In genomic region chr12:50928392-50928791, GRCh38 we compare ENCODE assay signal across 10 cellular contexts. TPM values are rescaled to one million over a fixed set of nuclear protein-coding genes. Genes with fewer than 3 reads are reported as not detected.
DNase-seq lines count a peak whose midpoint lies in the region; ATAC-seq and TF ChIP-seq lines count a peak whose summit lies in the region.
"Had no signal": no experiment of that assay in that cellular context is flagged by ENCODE, and none has a peak within 500 bp of the region (broad histone marks: within the 10 kb centered on the region; RNA-seq: fewer than 3 reads in every experiment).

No MANE protein-coding gene starts in this region.

- H3K27me3 Mint-ChIP-seq in dendritic cell treated with granulocyte-macrophage colony-stimulating factor and Interleukin-4, amounts not matched to agents 40 ng/mL and 50 ng/mL, for 4 days: no peaks in the 10 kb centered on the region
- no peaks in the 10 kb centered on the region for H3K27me3 Mint-ChIP-seq in naive B cell

- H3K9me3 Mint-ChIP-seq in dendritic cell treated with granulocyte-macrophage colony-stimulating factor and Interleukin-4, amounts not matched to agents 40 ng/mL and 50 ng/mL, for 4 days: no peaks in the 10 kb centered on the region
- H3K9me3 Mint-ChIP-seq in naive B cell: no peaks in the 10 kb centered on the region

- intact Hi-C loops in dendritic cell treated with granulocyte-macrophage colony-stimulating factor and Interleukin-4, amounts not matched to agents 40 ng/mL and 50 ng/mL, for 4 days (cut with micrococcal nuclease): loop anchor here (5.0 kb wide), 4 partner anchors 79 to 161 kb away; partner anchors contain the start of gene SLC11A2
- intact Hi-C loops in upper lobe of right lung (cut with DNase I): no loop called here

- peaks cover 32% of the 10 kb centered on the region for H3K36me3 ChIP-seq in upper lobe of right lung

- ATAC-seq in naive B cell (ENCODE audit: low read depth in 2 of 2) (no peak), upper lobe of right lung (no peak)
- ATAC-seq: A549 had no signal

- H3K27ac Mint-ChIP-seq in dendritic cell treated with granulocyte-macrophage colony-stimulating factor and Interleukin-4, amounts not matched to agents 40 ng/mL and 50 ng/mL, for 4 days: peak overlapping the region; percentile 97
- H3K27ac Mint-ChIP-seq in naive B cell: peak overlapping the region in 5 of 6 donors; percentile 19 to 95 (median 77)

- no peak for TF ChIP-seq CTCF in upper lobe of right lung (IDR thresholded peaks at IDR 0.05)
- TF ChIP-seq CTCF in GM10248 (IDR thresholded peaks at IDR 0.05; ENCODE audit: control extremely low read depth, extremely low read depth, low read depth, missing control alignments): no peak

- CTCF ChIA-PET in GM10248 (lab: Yijun Ruan, JAX): interaction anchor here (1.1 kb wide), 1 partner anchor 35 kb away, joined by 3 read pairs; no protein-coding TSS in a partner anchor

- H3K36me3 Mint-ChIP-seq in dendritic cell treated with granulocyte-macrophage colony-stimulating factor and Interleukin-4, amounts not matched to agents 40 ng/mL and 50 ng/mL, for 4 days (ENCODE audit: low read depth): peaks cover 78% of the 10 kb centered on the region
- H3K36me3 Mint-ChIP-seq in naive B cell: peaks cover 8 to 23% of the 10 kb centered on the region in 2 donors

- H3K4me1 ChIP-seq in upper lobe of right lung: peaks cover 35% of the 10 kb centered on the region

- H3K4me1 Mint-ChIP-seq in dendritic cell treated with granulocyte-macrophage colony-stimulating factor and Interleukin-4, amounts not matched to agents 40 ng/mL and 50 ng/mL, for 4 days (ENCODE audit: low read depth): peaks cover 57% of the 10 kb centered on the region
- peaks cover 48 to 78% (median 70%) of the 10 kb centered on the region in 3 donors for H3K4me1 Mint-ChIP-seq in naive B cell

- POLR2A ChIA-PET in GM10248 (lab: Yijun Ruan, JAX): no interaction called here

- no peaks in the 10 kb centered on the region for H3K27me3 ChIP-seq in upper lobe of right lung

- no peaks in the 10 kb centered on the region for H3K9me3 ChIP-seq in upper lobe of right lung
- H3K9me3 ChIP-seq: A549 had no signal

- H3K4me3 ChIP-seq in upper lobe of right lung: peak overlapping the region; percentile 69
- H3K4me3 ChIP-seq: A549 had no signal

- H3K27ac ChIP-seq in upper lobe of right lung: peak overlapping the region; percentile 88
- H3K27ac ChIP-seq: A549 had no signal

- H3K4me3 Mint-ChIP-seq in dendritic cell treated with granulocyte-macrophage colony-stimulating factor and Interleukin-4, amounts not matched to agents 40 ng/mL and 50 ng/mL, for 4 days: peak overlapping the region; percentile 99
- H3K4me3 Mint-ChIP-seq in naive B cell: peak overlapping the region; percentile 94 to 100 (median 100)

- DNase-seq in SIG-M5 treated with dmso at 0.1 percent for 504 hours (lab: John Stamatoyannopoulos, UW; ENCODE audit: unreplicated experiment) (peak; percentile 58), SIG-M5 (lab: John Stamatoyannopoulos, UW) (no peak), naive B cell (no peak), upper lobe of right lung (no peak), GM10248 (ENCODE audit: extremely low spot score) (no peak), NCI-H187 (lab: John Stamatoyannopoulos, UW) (no peak)
- DNase-seq in activated T-cell treated with anti-CD3 and anti-CD28 coated beads, Interleukin-2, amount 50 U/mL, for 48 hours: no peak
- DNase-seq: stimulated activated CD4-positive, alpha-beta T cell treated with anti-CD3 and anti-CD28 coated beads, Interleukin-15, amount 100 ng/mL, for 24 hours had no signal

RNA-seq across cellular contexts. Expression of gene HIGD1C, which starts 24.0 kb away (rescaled TPM):
- polyA plus RNA-seq in naive B cell (ENCODE audit: low read depth in 6 of 6): not detected
- total RNA-seq in upper lobe of right lung: not detected
- polyA plus RNA-seq: A549 had no signal
